ENCODE assay signal across 7 cellular contexts in genomic region chr21:6466707-6467106, GRCh38.
A peak's percentile ranks its signal among the peaks of the same experiment; 100 is the strongest.
DNase-seq lines count a peak whose midpoint lies in the region; ATAC-seq and TF ChIP-seq lines count a peak whose summit lies in the region.
"Not testable (repeated sequence)": the region's sequence is repeated elsewhere in the genome, so short reads cannot be mapped to it uniquely, and the experiment has no call there.

No MANE protein-coding gene starts in this region.

- in situ Hi-C loops in Panc1 (cut with HindIII; ENCODE audit: low pct_unique_long_range_greater_than_20kb, low sequenced_read_pairs), result not testable (repeated sequence)

- H3K27ac ChIP-seq in Panc1 (ENCODE audit: low read length); heart right ventricle; left lung; upper lobe of right lung: not testable (repeated sequence)

- H3K27ac Mint-ChIP-seq in activated CD8-positive, alpha-beta T cell treated with anti-CD3 and anti-CD28 coated beads, Interleukin-2, amount 10 ng/mL, durations not matched to agents 7 days and 5 days; activated naive CD8-positive, alpha-beta T cell treated with anti-CD3 and anti-CD28 coated beads, Interleukin-2, amount 50 U/mL, for 24 hours; naive B cell: not testable (repeated sequence)

- POLR2A ChIA-PET in Panc1 (lab: Charles Lee); activated CD8-positive, alpha-beta T cell treated with anti-CD3 and anti-CD28 coated beads, Interleukin-2, amount 10 ng/mL, durations not matched to agents 7 days and 5 days (lab: Charles Lee): not testable (repeated sequence)

- H3K9me3 ChIP-seq in Panc1 (ENCODE audit: control insufficient read depth, insufficient read depth, low read depth, low read length); heart right ventricle; left lung; upper lobe of right lung: not testable (repeated sequence)

- CTCF ChIA-PET in Panc1 (lab: Charles Lee); activated CD8-positive, alpha-beta T cell treated with anti-CD3 and anti-CD28 coated beads, Interleukin-2, amount 10 ng/mL, durations not matched to agents 7 days and 5 days (lab: Charles Lee): not testable (repeated sequence)

- H3K4me3 Mint-ChIP-seq in activated CD8-positive, alpha-beta T cell treated with anti-CD3 and anti-CD28 coated beads, Interleukin-2, amount 10 ng/mL, durations not matched to agents 7 days and 5 days; activated naive CD8-positive, alpha-beta T cell treated with anti-CD3 and anti-CD28 coated beads, Interleukin-2, amount 50 U/mL, for 24 hours; naive B cell: not testable (repeated sequence)

- intact Hi-C loops in Panc1 (cut with micrococcal nuclease; ENCODE audit: unreplicated experiment); heart right ventricle (cut with DNase I); left lung (cut with DNase I); upper lobe of right lung (cut with DNase I): not testable (repeated sequence)

- H3K27me3 ChIP-seq in Panc1 (ENCODE audit: control insufficient read depth, insufficient read depth, low read length); heart right ventricle; left lung; upper lobe of right lung: not testable (repeated sequence)

- H3K36me3 Mint-ChIP-seq in activated CD8-positive, alpha-beta T cell treated with anti-CD3 and anti-CD28 coated beads, Interleukin-2, amount 10 ng/mL, durations not matched to agents 7 days and 5 days (ENCODE audit: low read depth); activated naive CD8-positive, alpha-beta T cell treated with anti-CD3 and anti-CD28 coated beads, Interleukin-2, amount 50 U/mL, for 24 hours (ENCODE audit: low read depth); naive B cell: not testable (repeated sequence)

- not testable (repeated sequence) for H3K9me3 Mint-ChIP-seq in activated CD8-positive, alpha-beta T cell treated with anti-CD3 and anti-CD28 coated beads, Interleukin-2, amount 10 ng/mL, durations not matched to agents 7 days and 5 days (ENCODE audit: insufficient read depth); activated naive CD8-positive, alpha-beta T cell treated with anti-CD3 and anti-CD28 coated beads, Interleukin-2, amount 50 U/mL, for 24 hours; naive B cell

- not testable (repeated sequence) for DNase-seq in Panc1 (ENCODE audit: low read depth, low spot score); activated CD8-positive, alpha-beta T cell treated with anti-CD3 and anti-CD28 coated beads, Interleukin-2, amount 10 ng/mL, durations not matched to agents 7 days and 5 days; activated naive CD8-positive, alpha-beta T cell treated with anti-CD3 and anti-CD28 coated beads, Interleukin-2, amount 50 U/mL, for 24 hours; heart right ventricle; left lung; naive B cell; upper lobe of right lung

- BruUV-seq in Panc1 (replicated peaks; lab: Mats Ljungman, UMichigan), result not testable (repeated sequence)

- not testable (repeated sequence) for H3K36me3 ChIP-seq in Panc1 (ENCODE audit: control insufficient read depth, insufficient read depth, low read length); heart right ventricle; left lung; upper lobe of right lung

- not testable (repeated sequence) for H3K4me1 ChIP-seq in Panc1 (ENCODE audit: control insufficient read depth, insufficient read depth, low read length); heart right ventricle; left lung; upper lobe of right lung

- not testable (repeated sequence) for H3K4me3 ChIP-seq in Panc1 (ENCODE audit: low read depth in 2 of 2, low read length in 2 of 2); heart right ventricle; left lung; upper lobe of right lung

- ATAC-seq in Panc1, result peak; percentile 68
- peak; percentile 44 for ATAC-seq in activated CD8-positive, alpha-beta T cell treated with anti-CD3 and anti-CD28 coated beads, Interleukin-2, amount 10 ng/mL, durations not matched to agents 7 days and 5 days
- ATAC-seq in activated naive CD8-positive, alpha-beta T cell treated with anti-CD3 and anti-CD28 coated beads, Interleukin-2, amount 50 U/mL, for 24 hours, result peak; percentile 9
- peak in 6 of 8 donors; percentile 11 to 55 (median 25) for ATAC-seq in heart right ventricle
- peak; percentile 53 for ATAC-seq in left lung
- peak; percentile 20 to 25 for ATAC-seq in naive B cell (ENCODE audit: low read depth in 2 of 2)
- peak; percentile 49 for ATAC-seq in upper lobe of right lung

- H3K27me3 Mint-ChIP-seq in activated CD8-positive, alpha-beta T cell treated with anti-CD3 and anti-CD28 coated beads, Interleukin-2, amount 10 ng/mL, durations not matched to agents 7 days and 5 days (ENCODE audit: low read depth); activated naive CD8-positive, alpha-beta T cell treated with anti-CD3 and anti-CD28 coated beads, Interleukin-2, amount 50 U/mL, for 24 hours; naive B cell: not testable (repeated sequence)

- not testable (repeated sequence) for H3K4me1 Mint-ChIP-seq in activated CD8-positive, alpha-beta T cell treated with anti-CD3 and anti-CD28 coated beads, Interleukin-2, amount 10 ng/mL, durations not matched to agents 7 days and 5 days (ENCODE audit: low read depth); activated naive CD8-positive, alpha-beta T cell treated with anti-CD3 and anti-CD28 coated beads, Interleukin-2, amount 50 U/mL, for 24 hours; naive B cell

- TF ChIP-seq CTCF in Panc1 (IDR thresholded peaks at IDR 0.05); heart right ventricle (IDR thresholded peaks at IDR 0.05); left lung (IDR thresholded peaks at IDR 0.05); upper lobe of right lung (IDR thresholded peaks at IDR 0.05): not testable (repeated sequence)

- WGBS in heart right ventricle, 2 donors, result no CpG with 5 or more reads among the region's 33 CpGs

Comparison
In these comparisons a context has a peak if more than half of its experiments do, and no peak if none do; other contexts are left out.
1. ATAC-seq: peak in every context shown above with its lines; median percentile 68 in Panc1; 53 in left lung; 49 in upper lobe of right lung; 44 in activated CD8-positive, alpha-beta T cell treated with anti-CD3 and anti-CD28 coated beads, Interleukin-2, amount 10 ng/mL, durations not matched to agents 7 days and 5 days; 25 in heart right ventricle; 22 in naive B cell; 9 in activated naive CD8-positive, alpha-beta T cell treated with anti-CD3 and anti-CD28 coated beads, Interleukin-2, amount 50 U/mL, for 24 hours.